1 cellular context compared by ENCODE assay signal in the genomic region with DNA sequence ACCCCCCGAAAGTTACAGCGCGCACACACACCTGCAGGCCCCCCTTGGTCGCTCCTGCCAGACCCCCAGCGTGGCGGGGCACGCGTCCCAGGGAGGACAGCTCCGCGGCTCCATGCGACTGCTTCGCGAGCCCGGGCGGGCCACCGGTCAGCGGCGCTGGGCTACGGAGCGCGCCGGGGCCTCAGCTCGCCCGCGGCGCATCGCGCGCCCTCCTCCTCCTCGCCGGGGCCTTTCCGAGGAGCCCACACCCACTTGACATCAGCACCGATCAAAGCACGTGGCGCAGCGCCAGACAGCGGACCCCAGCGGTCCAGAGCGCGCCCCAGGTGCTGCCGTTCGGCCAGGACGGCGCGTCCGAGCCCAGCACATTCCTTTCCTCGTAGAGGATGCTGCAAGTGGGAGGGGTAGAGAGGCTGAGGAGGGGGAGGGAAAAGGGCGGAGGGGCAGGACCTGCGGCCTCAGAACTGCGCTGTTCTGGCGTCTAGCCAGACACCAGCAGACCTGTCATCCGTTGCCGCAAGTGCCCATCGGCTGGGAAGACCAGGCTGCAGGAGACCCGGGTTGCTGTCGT.
TF ChIP-seq lines count a peak whose summit lies in the region.

No MANE protein-coding gene starts in this region.

TF ChIP-seq in HepG2, 621 proteins besides CTCF, POLR2A, EP300 and RAD21 (continued from another document and continues in another):
- TF ChIP-seq KLF12 (CRISPR knock-in tag; IDR thresholded peaks at IDR 0.05; ENCODE audit: borderline replicate concordance) (no peak), AHDC1 (CRISPR knock-in tag; IDR thresholded peaks at IDR 0.05; ENCODE audit: borderline replicate concordance) (no peak), DRAP1 (CRISPR knock-in tag; IDR thresholded peaks at IDR 0.05) (no peak), ZNF569 (CRISPR knock-in tag; IDR thresholded peaks at IDR 0.05; ENCODE audit: borderline replicate concordance) (no peak), NFE2 (CRISPR knock-in tag; IDR thresholded peaks at IDR 0.05) (no peak), HDAC2 (CRISPR knock-in tag; IDR thresholded peaks at IDR 0.05) (no peak), ATM (IDR thresholded peaks at IDR 0.05; ENCODE audit: borderline replicate concordance) (no peak), ZNF253 (CRISPR knock-in tag; IDR thresholded peaks at IDR 0.05; ENCODE audit: borderline replicate concordance) (0 out of 2 replicates have a peak, but pooled peaks have one; percentile 50), ZNF280B (CRISPR knock-in tag; IDR thresholded peaks at IDR 0.05; ENCODE audit: borderline replicate concordance) (no peak), ZBTB21 (CRISPR knock-in tag; IDR thresholded peaks at IDR 0.05) (no peak), SAP130 (CRISPR knock-in tag; IDR thresholded peaks at IDR 0.05; ENCODE audit: low read depth) (peak; percentile 37), ZNF354B (CRISPR knock-in tag; IDR thresholded peaks at IDR 0.05) (no peak), ZNF616 (CRISPR knock-in tag; IDR thresholded peaks at IDR 0.05; ENCODE audit: low read depth) (no peak), MAZ (IDR thresholded peaks at IDR 0.05; ENCODE audit: borderline replicate concordance, low read depth, low read length) (peak; percentile 58; the same call in 1 of the 2 replicates), MAZ (CRISPR knock-in tag; IDR thresholded peaks at IDR 0.05; ENCODE audit: low read depth) (no peak; the same call in 1 of the 2 replicates), ZNF501 (CRISPR knock-in tag; IDR thresholded peaks at IDR 0.05) (0 out of 2 replicates have a peak, but pooled peaks have one; percentile 0), SSRP1 (CRISPR knock-in tag; IDR thresholded peaks at IDR 0.05) (no peak), ZNF335 (CRISPR knock-in tag; IDR thresholded peaks at IDR 0.05) (no peak), ZNF557 (CRISPR knock-in tag; IDR thresholded peaks at IDR 0.05) (no peak), ARID4A (CRISPR knock-in tag; IDR thresholded peaks at IDR 0.05; ENCODE audit: borderline replicate concordance) (peak; percentile 76), NR2F2 (IDR thresholded peaks at IDR 0.05; ENCODE audit: borderline replicate concordance, low read depth) (no peak), ZNF749 (CRISPR knock-in tag; IDR thresholded peaks at IDR 0.05; ENCODE audit: borderline replicate concordance) (peak; percentile 53; the same call in 1 of the 2 replicates), RAD51 (IDR thresholded peaks at IDR 0.05; ENCODE audit: borderline replicate concordance) (no peak), ZNF3 (CRISPR knock-in tag; IDR thresholded peaks at IDR 0.05) (no peak), ZNF615 (CRISPR knock-in tag; IDR thresholded peaks at IDR 0.05; ENCODE audit: borderline replicate concordance) (no peak), KMT2A (CRISPR knock-in tag; IDR thresholded peaks at IDR 0.05) (0 out of 2 replicates have a peak, but pooled peaks have one; percentile 30), SNRNP70 (IDR thresholded peaks at IDR 0.05; ENCODE audit: low read depth, low read length) (no peak), CBFB (CRISPR knock-in tag; IDR thresholded peaks at IDR 0.05) (no peak)
- TF ChIP-seq, protein P1, sequence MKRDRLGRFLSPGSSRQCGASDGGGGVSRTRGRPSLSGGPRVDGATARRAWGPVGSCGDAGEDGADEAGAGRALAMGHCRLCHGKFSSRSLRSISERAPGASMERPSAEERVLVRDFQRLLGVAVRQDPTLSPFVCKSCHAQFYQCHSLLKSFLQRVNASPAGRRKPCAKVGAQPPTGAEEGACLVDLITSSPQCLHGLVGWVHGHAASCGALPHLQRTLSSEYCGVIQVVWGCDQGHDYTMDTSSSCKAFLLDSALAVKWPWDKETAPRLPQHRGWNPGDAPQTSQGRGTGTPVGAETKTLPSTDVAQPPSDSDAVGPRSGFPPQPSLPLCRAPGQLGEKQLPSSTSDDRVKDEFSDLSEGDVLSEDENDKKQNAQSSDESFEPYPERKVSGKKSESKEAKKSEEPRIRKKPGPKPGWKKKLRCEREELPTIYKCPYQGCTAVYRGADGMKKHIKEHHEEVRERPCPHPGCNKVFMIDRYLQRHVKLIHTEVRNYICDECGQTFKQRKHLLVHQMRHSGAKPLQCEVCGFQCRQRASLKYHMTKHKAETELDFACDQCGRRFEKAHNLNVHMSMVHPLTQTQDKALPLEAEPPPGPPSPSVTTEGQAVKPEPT (CRISPR knock-in tag; IDR thresholded peaks at IDR 0.05; ENCODE audit: low read depth) = no peak
- TF ChIP-seq, protein P2, sequence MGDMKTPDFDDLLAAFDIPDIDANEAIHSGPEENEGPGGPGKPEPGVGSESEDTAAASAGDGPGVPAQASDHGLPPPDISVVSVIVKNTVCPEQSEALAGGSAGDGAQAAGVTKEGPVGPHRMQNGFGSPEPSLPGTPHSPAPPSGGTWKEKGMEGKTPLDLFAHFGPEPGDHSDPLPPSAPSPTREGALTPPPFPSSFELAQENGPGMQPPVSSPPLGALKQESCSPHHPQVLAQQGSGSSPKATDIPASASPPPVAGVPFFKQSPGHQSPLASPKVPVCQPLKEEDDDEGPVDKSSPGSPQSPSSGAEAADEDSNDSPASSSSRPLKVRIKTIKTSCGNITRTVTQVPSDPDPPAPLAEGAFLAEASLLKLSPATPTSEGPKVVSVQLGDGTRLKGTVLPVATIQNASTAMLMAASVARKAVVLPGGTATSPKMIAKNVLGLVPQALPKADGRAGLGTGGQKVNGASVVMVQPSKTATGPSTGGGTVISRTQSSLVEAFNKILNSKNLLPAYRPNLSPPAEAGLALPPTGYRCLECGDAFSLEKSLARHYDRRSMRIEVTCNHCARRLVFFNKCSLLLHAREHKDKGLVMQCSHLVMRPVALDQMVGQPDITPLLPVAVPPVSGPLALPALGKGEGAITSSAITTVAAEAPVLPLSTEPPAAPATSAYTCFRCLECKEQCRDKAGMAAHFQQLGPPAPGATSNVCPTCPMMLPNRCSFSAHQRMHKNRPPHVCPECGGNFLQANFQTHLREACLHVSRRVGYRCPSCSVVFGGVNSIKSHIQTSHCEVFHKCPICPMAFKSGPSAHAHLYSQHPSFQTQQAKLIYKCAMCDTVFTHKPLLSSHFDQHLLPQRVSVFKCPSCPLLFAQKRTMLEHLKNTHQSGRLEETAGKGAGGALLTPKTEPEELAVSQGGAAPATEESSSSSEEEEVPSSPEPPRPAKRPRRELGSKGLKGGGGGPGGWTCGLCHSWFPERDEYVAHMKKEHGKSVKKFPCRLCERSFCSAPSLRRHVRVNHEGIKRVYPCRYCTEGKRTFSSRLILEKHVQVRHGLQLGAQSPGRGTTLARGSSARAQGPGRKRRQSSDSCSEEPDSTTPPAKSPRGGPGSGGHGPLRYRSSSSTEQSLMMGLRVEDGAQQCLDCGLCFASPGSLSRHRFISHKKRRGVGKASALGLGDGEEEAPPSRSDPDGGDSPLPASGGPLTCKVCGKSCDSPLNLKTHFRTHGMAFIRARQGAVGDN (CRISPR knock-in tag; IDR thresholded peaks at IDR 0.05) = peak; percentile 86
- TF ChIP-seq, protein P3, sequence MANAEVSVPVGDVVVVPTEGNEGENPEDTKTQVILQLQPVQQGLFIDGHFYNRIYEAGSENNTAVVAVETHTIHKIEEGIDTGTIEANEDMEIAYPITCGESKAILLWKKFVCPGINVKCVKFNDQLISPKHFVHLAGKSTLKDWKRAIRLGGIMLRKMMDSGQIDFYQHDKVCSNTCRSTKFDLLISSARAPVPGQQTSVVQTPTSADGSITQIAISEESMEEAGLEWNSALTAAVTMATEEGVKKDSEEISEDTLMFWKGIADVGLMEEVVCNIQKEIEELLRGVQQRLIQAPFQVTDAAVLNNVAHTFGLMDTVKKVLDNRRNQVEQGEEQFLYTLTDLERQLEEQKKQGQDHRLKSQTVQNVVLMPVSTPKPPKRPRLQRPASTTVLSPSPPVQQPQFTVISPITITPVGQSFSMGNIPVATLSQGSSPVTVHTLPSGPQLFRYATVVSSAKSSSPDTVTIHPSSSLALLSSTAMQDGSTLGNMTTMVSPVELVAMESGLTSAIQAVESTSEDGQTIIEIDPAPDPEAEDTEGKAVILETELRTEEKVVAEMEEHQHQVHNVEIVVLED (CRISPR knock-in tag; IDR thresholded peaks at IDR 0.05; ENCODE audit: borderline replicate concordance) = no peak
- TF ChIP-seq, protein P4, sequence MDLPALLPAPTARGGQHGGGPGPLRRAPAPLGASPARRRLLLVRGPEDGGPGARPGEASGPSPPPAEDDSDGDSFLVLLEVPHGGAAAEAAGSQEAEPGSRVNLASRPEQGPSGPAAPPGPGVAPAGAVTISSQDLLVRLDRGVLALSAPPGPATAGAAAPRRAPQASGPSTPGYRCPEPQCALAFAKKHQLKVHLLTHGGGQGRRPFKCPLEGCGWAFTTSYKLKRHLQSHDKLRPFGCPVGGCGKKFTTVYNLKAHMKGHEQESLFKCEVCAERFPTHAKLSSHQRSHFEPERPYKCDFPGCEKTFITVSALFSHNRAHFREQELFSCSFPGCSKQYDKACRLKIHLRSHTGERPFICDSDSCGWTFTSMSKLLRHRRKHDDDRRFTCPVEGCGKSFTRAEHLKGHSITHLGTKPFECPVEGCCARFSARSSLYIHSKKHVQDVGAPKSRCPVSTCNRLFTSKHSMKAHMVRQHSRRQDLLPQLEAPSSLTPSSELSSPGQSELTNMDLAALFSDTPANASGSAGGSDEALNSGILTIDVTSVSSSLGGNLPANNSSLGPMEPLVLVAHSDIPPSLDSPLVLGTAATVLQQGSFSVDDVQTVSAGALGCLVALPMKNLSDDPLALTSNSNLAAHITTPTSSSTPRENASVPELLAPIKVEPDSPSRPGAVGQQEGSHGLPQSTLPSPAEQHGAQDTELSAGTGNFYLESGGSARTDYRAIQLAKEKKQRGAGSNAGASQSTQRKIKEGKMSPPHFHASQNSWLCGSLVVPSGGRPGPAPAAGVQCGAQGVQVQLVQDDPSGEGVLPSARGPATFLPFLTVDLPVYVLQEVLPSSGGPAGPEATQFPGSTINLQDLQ (CRISPR knock-in tag; IDR thresholded peaks at IDR 0.05) = no peak
